ENCODE assay signal across 13 cellular contexts in genomic region chr5:178428341-178429155, GRCh38.
DNase-seq lines count a peak whose midpoint lies in the region; ATAC-seq and TF ChIP-seq lines count a peak whose summit lies in the region.
"Had no signal": no experiment of that assay in that cellular context is flagged by ENCODE, and none has a peak within 500 bp of the region (broad histone marks: within the 10 kb centered on the region; RNA-seq: fewer than 3 reads in every experiment).

No MANE protein-coding gene starts in this region.

- intact Hi-C loops in esophagus muscularis mucosa (cut with DNase I): no loop called here
- intact Hi-C loops in lower lobe of right lung (cut with DNase I): no loop called here
- intact Hi-C loops in stomach (cut with DNase I; ENCODE audit: low total_unique reads): no loop called here

- TF ChIP-seq EP300 in esophagus muscularis mucosa (IDR thresholded peaks at IDR 0.05) (peak; percentile 41), stomach (IDR thresholded peaks at IDR 0.05) (no peak)

- ATAC-seq in lower lobe of right lung (peak in 1 of 2 donors; percentile 48), HG03097 (IDR thresholded peaks at IDR 0.05; ENCODE audit: low FRiP score, unreplicated experiment) (no peak)

- DNase-seq in RWPE1 (ENCODE audit: low spot score) (peak; percentile 89), esophagus muscularis mucosa (ENCODE audit: extremely low spot score) (peak; percentile 91), lower lobe of right lung (peak; percentile 45), stomach (peak; percentile 72), NCI-H524 (lab: John Stamatoyannopoulos, UW) (no peak), NCI-H526 treated with DMSO at 0.1 percent for 48 hours (lab: John Stamatoyannopoulos, UW) (no peak), OCI-M1 (lab: John Stamatoyannopoulos, UW) (no peak)
- DNase-seq: activated B cell treated with CpG ODN at 0.5 μM for 24 hours; activated gamma-delta T cell treated with Interleukin-2 at 50 U/mL for 16 hours; CD8-positive, alpha-beta memory T cell; HFFc6; SHP77 had no signal

- H3K4me1 ChIP-seq in esophagus muscularis mucosa: peaks cover 12 to 17% (median 15%) of the 10 kb centered on the region in 4 donors
- H3K4me1 ChIP-seq in lower lobe of right lung: peaks cover 9% of the 10 kb centered on the region
- peaks cover 0 to 18% (median 9%) of the 10 kb centered on the region in 4 donors for H3K4me1 ChIP-seq in stomach

- peaks cover 0 to 6% (median 5%) of the 10 kb centered on the region in 4 donors for H3K9me3 ChIP-seq in esophagus muscularis mucosa
- H3K9me3 ChIP-seq in lower lobe of right lung: no peaks in the 10 kb centered on the region
- H3K9me3 ChIP-seq in stomach: peaks cover 0 to 7% (median 0%) of the 10 kb centered on the region in 4 donors

- TF ChIP-seq POLR2A in esophagus muscularis mucosa (IDR thresholded peaks at IDR 0.05; ENCODE audit: low read depth) (no peak), stomach (IDR thresholded peaks at IDR 0.05) (no peak)

- POLR2A ChIA-PET in RWPE1 (lab: Yijun Ruan, JAX; ENCODE audit: low non-redundant PET): interaction anchor here (0.5 kb wide), 1 partner anchor 1210 kb away, joined by 7 read pairs; no protein-coding TSS in a partner anchor

- H3K36me3 ChIP-seq in esophagus muscularis mucosa (no peaks in the 10 kb centered on the region), lower lobe of right lung (no peaks in the 10 kb centered on the region), stomach (no peaks in the 10 kb centered on the region)

- TF ChIP-seq CTCF in RWPE1 (conservative IDR thresholded peaks at IDR 0.05; ENCODE audit: low read depth) (no peak), esophagus muscularis mucosa (IDR thresholded peaks at IDR 0.05) (no peak), lower lobe of right lung (IDR thresholded peaks at IDR 0.05) (no peak), stomach (IDR thresholded peaks at IDR 0.05) (no peak)

- 67% methylated on average over 13 of the region's 20 CpGs for whole genome bisulfite sequencing in esophagus muscularis mucosa
- 63 to 75% (median 69%) methylated on average over 13 to 20 of the region's 20 CpGs for WGBS in stomach, 5 donors

- H3K27ac ChIP-seq in RWPE1: no peak overlapping the region
- H3K27ac ChIP-seq in esophagus muscularis mucosa (replicated peaks in 1 of 4): peak overlapping the region in 3 of 4 donors; percentile 21 to 68 (median 59)
- peak overlapping the region; percentile 41 for H3K27ac ChIP-seq in lower lobe of right lung
- H3K27ac ChIP-seq in stomach: peak overlapping the region in 2 of 5 donors; percentile 4 to 47

- CTCF ChIA-PET in RWPE1 (lab: Yijun Ruan, JAX): interaction anchor here (1.1 kb wide), 1 partner anchor 33 kb away, joined by 3 read pairs; no protein-coding TSS in a partner anchor

- no peaks in the 10 kb centered on the region for H3K27me3 ChIP-seq in esophagus muscularis mucosa
- H3K27me3 ChIP-seq in lower lobe of right lung (ENCODE audit: low read depth): no peaks in the 10 kb centered on the region
- H3K27me3 ChIP-seq in stomach: peaks cover 0 to 5% (median 0%) of the 10 kb centered on the region in 3 donors

- H3K4me3 ChIP-seq in esophagus muscularis mucosa (no peak overlapping the region), lower lobe of right lung (no peak overlapping the region), stomach (no peak overlapping the region)

Comparison
In these comparisons a context has a peak if more than half of its experiments do, and no peak if none do; other contexts are left out.
1. DNase-seq: peak in RWPE1 (single experiment), esophagus muscularis mucosa (single experiment), lower lobe of right lung (single experiment) and stomach (single experiment); none in NCI-H524 (0 of 2), NCI-H526 treated with DMSO at 0.1 percent for 48 hours (single experiment) and OCI-M1 (single experiment).